Comparison of ENCODE assay signal across 1 cellular context in genomic region chr1:24642481-24643361, GRCh38.
TF ChIP-seq lines count a peak whose summit lies in the region.

SRRM1 (plus strand) TSS chr1:24643302; CDS start chr1:24643327, 25 bp downstream.

TF ChIP-seq in K562, 482 proteins besides CTCF, POLR2A, EP300 and RAD21 (continued from another document and continues in another):
- TF ChIP-seq ZBTB40 (IDR thresholded peaks at IDR 0.05) = peak; percentile 63
- TF ChIP-seq ZBTB40 (CRISPR knock-in tag; IDR thresholded peaks at IDR 0.05) = no peak
- TF ChIP-seq XRCC3 (IDR thresholded peaks at IDR 0.05) = no peak
- TF ChIP-seq SP1 (CRISPR knock-in tag; IDR thresholded peaks at IDR 0.05) = peak; percentile 94
- TF ChIP-seq ELF4 (CRISPR knock-in tag; IDR thresholded peaks at IDR 0.05) = peak; percentile 41; the same call in 1 of the 2 replicates
- TF ChIP-seq TARDBP (IDR thresholded peaks at IDR 0.05) = peak; percentile 64
- TF ChIP-seq GTF3C2 (IDR thresholded peaks at IDR 0.05; ENCODE audit: borderline replicate concordance, extremely low read depth, insufficient read length) = no peak
- peak; percentile 95 for TF ChIP-seq ZBTB17 (CRISPR knock-in tag; IDR thresholded peaks at IDR 0.05)
- no peak for TF ChIP-seq ZNF436 (CRISPR knock-in tag; IDR thresholded peaks at IDR 0.05)
- TF ChIP-seq ZNF280B (CRISPR knock-in tag; IDR thresholded peaks at IDR 0.05) = no peak
- no peak for TF ChIP-seq MXI1 (IDR thresholded peaks at IDR 0.05; ENCODE audit: low read depth, low read length)
- peak; percentile 95 for TF ChIP-seq EGR1 (conservative IDR thresholded peaks at IDR 0.05)
- TF ChIP-seq TEAD4 (IDR thresholded peaks at IDR 0.05; ENCODE audit: low read length) = no peak
- no peak for TF ChIP-seq TEAD4 (CRISPR knock-in tag; IDR thresholded peaks at IDR 0.05; ENCODE audit: borderline replicate concordance)
- no peak for TF ChIP-seq PURB (CRISPR knock-in tag; IDR thresholded peaks at IDR 0.05; ENCODE audit: low read depth)
- no peak for TF ChIP-seq BDP1 (IDR thresholded peaks at IDR 0.05; ENCODE audit: insufficient read depth, insufficient read length)
- TF ChIP-seq NCOA1 (IDR thresholded peaks at IDR 0.05; ENCODE audit: low read depth) = peak; percentile 84
- TF ChIP-seq ZFP36 (IDR thresholded peaks at IDR 0.05; ENCODE audit: low read depth, low read length, partially characterized antibody) = peak; percentile 40
- TF ChIP-seq DACH1 (IDR thresholded peaks at IDR 0.05; ENCODE audit: partially characterized antibody) = no peak
- TF ChIP-seq ZNF175 (CRISPR knock-in tag; IDR thresholded peaks at IDR 0.05; ENCODE audit: low read depth) = 0 out of 2 replicates have a peak, but pooled peaks have one; percentile 30
- no peak for TF ChIP-seq SIRT6 (IDR thresholded peaks at IDR 0.05; ENCODE audit: low read depth, low read length)
- peak in 1 of 2 experiments; percentile 94; a peak in 2 of 4 replicates for TF ChIP-seq ZNF639 (CRISPR knock-in tag; conservative IDR thresholded peaks at IDR 0.05 in 1 of 2, IDR thresholded peaks at IDR 0.05 in 1 of 2)
- TF ChIP-seq CTBP1 (IDR thresholded peaks at IDR 0.05; ENCODE audit: borderline replicate concordance) = peak; percentile 89
- peak; percentile 41; the same call in 1 of the 2 replicates for TF ChIP-seq ATF3 (IDR thresholded peaks at IDR 0.05)
- peak; percentile 77 for TF ChIP-seq ATF3 (CRISPR knock-in tag; conservative IDR thresholded peaks at IDR 0.05)
- TF ChIP-seq SAP30 (IDR thresholded peaks at IDR 0.05; ENCODE audit: borderline replicate concordance, insufficient read depth, low read depth, low read length, poor library complexity, severe bottlenecking) = peak; percentile 81
- TF ChIP-seq ZNF77 (CRISPR knock-in tag; IDR thresholded peaks at IDR 0.05) = no peak
- no peak for TF ChIP-seq BRF2 (IDR thresholded peaks at IDR 0.05; ENCODE audit: borderline replicate concordance, insufficient read depth, insufficient read length)
- peak; percentile 95 for TF ChIP-seq POLR2B (IDR thresholded peaks at IDR 0.05; ENCODE audit: low read depth, partially characterized antibody)
- peak; percentile 40; the same call in 1 of the 2 replicates for TF ChIP-seq E2F4 (CRISPR knock-in tag; IDR thresholded peaks at IDR 0.05; ENCODE audit: low read depth)
- TF ChIP-seq CTCFL (IDR thresholded peaks at IDR 0.05; ENCODE audit: borderline replicate concordance, insufficient read depth, low read depth, low read length, poor library complexity, severe bottlenecking) = peak; percentile 29
- TF ChIP-seq NFATC3 (IDR thresholded peaks at IDR 0.05) = 0 out of 2 replicates have a peak, but pooled peaks have one; percentile 27
- no peak for TF ChIP-seq U2AF2 (optimal IDR thresholded peaks at IDR 0.05; ENCODE audit: low read depth, low read length)
- TF ChIP-seq ELK1 (CRISPR knock-in tag; IDR thresholded peaks at IDR 0.05) = no peak
- TF ChIP-seq CC2D1A (IDR thresholded peaks at IDR 0.05) = no peak
- TF ChIP-seq HIVEP1 (CRISPR knock-in tag; IDR thresholded peaks at IDR 0.05) = no peak
- no peak for TF ChIP-seq ZNF12 (CRISPR knock-in tag; IDR thresholded peaks at IDR 0.05)
- no peak for TF ChIP-seq THAP7 (CRISPR knock-in tag; IDR thresholded peaks at IDR 0.05)
